Comparison of ENCODE assay signal across 9 cellular contexts in genomic region chr7:18177815-18178660, GRCh38.
DNase-seq lines count a peak whose midpoint lies in the region; ATAC-seq and TF ChIP-seq lines count a peak whose summit lies in the region.
"Had no signal": no experiment of that assay in that cellular context is flagged by ENCODE, and none has a peak within 500 bp of the region (broad histone marks: within the 10 kb centered on the region; RNA-seq: fewer than 3 reads in every experiment).

No MANE protein-coding gene starts in this region.

- peaks cover 0 to 2% (median 2%) of the 10 kb centered on the region in 3 donors for H3K27me3 Mint-ChIP-seq in CD14-positive monocyte (ENCODE audit: low read depth in 3 of 3)

- WGBS in right lobe of liver (ENCODE audit: insufficient coverage, low coverage, low lambda C conversion rate, missing lambda C conversion rate) = 23% methylated on average over 7 of the region's 7 CpGs

- H3K4me1 ChIP-seq in right lobe of liver = no peaks in the 10 kb centered on the region

- H3K27ac Mint-ChIP-seq in CD14-positive monocyte = peak overlapping the region; percentile 88 to 98 (median 93)
- H3K27ac Mint-ChIP-seq: activated naive CD8-positive, alpha-beta T cell treated with anti-CD3 and anti-CD28 coated beads, Interleukin-2, amount 10 ng/mL, durations not matched to agents 7 days and 5 days had no signal

- no peaks in the 10 kb centered on the region for H3K9me3 ChIP-seq in right lobe of liver

- ATAC-seq in GM19043 (IDR thresholded peaks at IDR 0.05; ENCODE audit: low read depth, unreplicated experiment) (peak; percentile 83), HG03108 (IDR thresholded peaks at IDR 0.05; ENCODE audit: unreplicated experiment) (peak; percentile 92), right lobe of liver (peak; percentile 49 to 82 (median 60))

- no peak overlapping the region for H3K4me3 ChIP-seq in right lobe of liver

- no peak overlapping the region for H3K27ac ChIP-seq in right lobe of liver

- no peaks in the 10 kb centered on the region for H3K36me3 ChIP-seq in right lobe of liver

- peaks cover 29% of the 10 kb centered on the region for H3K4me1 Mint-ChIP-seq in CD14-positive monocyte

- H3K4me3 Mint-ChIP-seq in CD14-positive monocyte = peak overlapping the region; percentile 69 to 82
- H3K4me3 Mint-ChIP-seq: activated naive CD8-positive, alpha-beta T cell treated with anti-CD3 and anti-CD28 coated beads, Interleukin-2, amount 10 ng/mL, durations not matched to agents 7 days and 5 days had no signal

- TF ChIP-seq CTCF in CD14-positive monocyte (IDR thresholded peaks at IDR 0.05) (no peak), right lobe of liver (IDR thresholded peaks at IDR 0.05) (no peak)

- peak; percentile 78 for DNase-seq in CD14-positive monocyte (ENCODE audit: low spot score)
- DNase-seq in SIG-M5 treated with dmso at 0.1 percent for 504 hours (lab: John Stamatoyannopoulos, UW; ENCODE audit: unreplicated experiment) = peak; percentile 96
- DNase-seq in right lobe of liver = peak in 2 of 3 donors; percentile 16 to 51
- DNase-seq in amniotic stem cell (lab: John Stamatoyannopoulos, UW) = no peak
- no peak for DNase-seq in activated CD8-positive, alpha-beta memory T cell treated with anti-CD3 and anti-CD28 coated beads for 24 hours
- no peak for DNase-seq in stimulated activated naive CD4-positive, alpha-beta T cell treated with Interleukin-2 at 50 U/mL for 16 hours (lab: John Stamatoyannopoulos, UW)
- DNase-seq: activated naive CD8-positive, alpha-beta T cell treated with anti-CD3 and anti-CD28 coated beads, Interleukin-2, amount 10 ng/mL, durations not matched to agents 7 days and 5 days had no signal

- no peak for TF ChIP-seq POLR2A in right lobe of liver (IDR thresholded peaks at IDR 0.05)

- no peaks in the 10 kb centered on the region for H3K27me3 ChIP-seq in right lobe of liver

- intact Hi-C loops in CD14-positive monocyte (cut with micrococcal nuclease) (loop anchor here in 1 of 2 donors (5.0 kb wide), 1 partner anchor 49 kb away; no protein-coding TSS in a partner anchor), right lobe of liver (cut with DNase I) (no loop called here)

- peaks cover 0 to 7% (median under 1%) of the 10 kb centered on the region in 7 donors for H3K9me3 Mint-ChIP-seq in CD14-positive monocyte
- H3K9me3 Mint-ChIP-seq: activated naive CD8-positive, alpha-beta T cell treated with anti-CD3 and anti-CD28 coated beads, Interleukin-2, amount 10 ng/mL, durations not matched to agents 7 days and 5 days had no signal

- H3K36me3 Mint-ChIP-seq in CD14-positive monocyte = no peaks in the 10 kb centered on the region
- H3K36me3 Mint-ChIP-seq: activated naive CD8-positive, alpha-beta T cell treated with anti-CD3 and anti-CD28 coated beads, Interleukin-2, amount 10 ng/mL, durations not matched to agents 7 days and 5 days had no signal

Comparison
In these comparisons a context has a peak if more than half of its experiments do, and no peak if none do; other contexts are left out.
1. DNase-seq: peak in CD14-positive monocyte (single experiment), SIG-M5 treated with dmso at 0.1 percent for 504 hours (single experiment) and right lobe of liver (2 of 3); none in amniotic stem cell (single experiment), activated CD8-positive, alpha-beta memory T cell treated with anti-CD3 and anti-CD28 coated beads for 24 hours (single experiment) and stimulated activated naive CD4-positive, alpha-beta T cell treated with Interleukin-2 at 50 U/mL for 16 hours (single experiment).
2. Peak in every context shown above with its lines, with median percentiles within 50 percentile points of each other: ATAC-seq.